In genomic region chr19:927044-927706, GRCh38 we compare ENCODE assay signal across 1 cellular context.
TF ChIP-seq lines count a peak whose summit lies in the region.

No MANE protein-coding gene starts in this region.

TF ChIP-seq in HepG2, 621 proteins besides CTCF, POLR2A, EP300 and RAD21 (continued from another document and continues in another):
- TF ChIP-seq GABPA (IDR thresholded peaks at IDR 0.05; ENCODE audit: low read depth, low read length) (no peak), GABPA (CRISPR knock-in tag; IDR thresholded peaks at IDR 0.05; ENCODE audit: low read depth) (peak; percentile 18; the same call in 1 of the 2 replicates), BHLHE40 (IDR thresholded peaks at IDR 0.05; ENCODE audit: low read length) (no peak), TCF7 (IDR thresholded peaks at IDR 0.05; ENCODE audit: low read depth) (peak; percentile 2; the same call in 1 of the 2 replicates), ZNF629 (CRISPR knock-in tag; conservative IDR thresholded peaks at IDR 0.05) (no peak), ZSCAN25 (CRISPR knock-in tag; IDR thresholded peaks at IDR 0.05) (peak; percentile 89), GRHL1 (CRISPR knock-in tag; conservative IDR thresholded peaks at IDR 0.05) (no peak), U2AF1 (optimal IDR thresholded peaks at IDR 0.05; ENCODE audit: low read depth, low read length) (no peak), NCOR1 (IDR thresholded peaks at IDR 0.05; ENCODE audit: borderline replicate concordance, low read length) (peak; percentile 55), ZNF558 (CRISPR knock-in tag; IDR thresholded peaks at IDR 0.05; ENCODE audit: borderline replicate concordance) (no peak), MIXL1 (CRISPR knock-in tag; IDR thresholded peaks at IDR 0.05) (no peak), CEBPB (IDR thresholded peaks at IDR 0.05; ENCODE audit: borderline replicate concordance, low read depth, low read length) (peak; percentile 93), BRD4 (CRISPR knock-in tag; IDR thresholded peaks at IDR 0.05) (no peak), ATF1 (CRISPR knock-in tag; IDR thresholded peaks at IDR 0.05) (no peak), ELF4 (CRISPR knock-in tag; IDR thresholded peaks at IDR 0.05; ENCODE audit: borderline replicate concordance) (no peak), AKAP8 (CRISPR knock-in tag; IDR thresholded peaks at IDR 0.05) (no peak), ZBTB38 (CRISPR knock-in tag; IDR thresholded peaks at IDR 0.05) (no peak), PAWR (CRISPR knock-in tag; IDR thresholded peaks at IDR 0.05; ENCODE audit: borderline replicate concordance) (no peak), GPN1 (CRISPR knock-in tag; IDR thresholded peaks at IDR 0.05; ENCODE audit: borderline replicate concordance) (no peak), ETV6 (CRISPR knock-in tag; conservative IDR thresholded peaks at IDR 0.05) (no peak), TFE3 (CRISPR knock-in tag; IDR thresholded peaks at IDR 0.05) (peak; percentile 51; the same call in 1 of the 2 replicates), ZNF687 (CRISPR knock-in tag; IDR thresholded peaks at IDR 0.05) (peak; percentile 25), POLR2G (IDR thresholded peaks at IDR 0.05; ENCODE audit: low read depth, low read length) (no peak), MAX (IDR thresholded peaks at IDR 0.05) (peak; percentile 53), RFX5 (IDR thresholded peaks at IDR 0.05; ENCODE audit: low read depth, low read length) (no peak), ZNF160 (CRISPR knock-in tag; IDR thresholded peaks at IDR 0.05) (no peak), PRPF4 (IDR thresholded peaks at IDR 0.05; ENCODE audit: low read depth, low read length, poor library complexity, severe bottlenecking) (peak; percentile 66), ZIK1 (CRISPR knock-in tag; IDR thresholded peaks at IDR 0.05; ENCODE audit: borderline replicate concordance, low read depth) (no peak), TOE1 (CRISPR knock-in tag; IDR thresholded peaks at IDR 0.05) (no peak), ETV5 (CRISPR knock-in tag; IDR thresholded peaks at IDR 0.05; ENCODE audit: borderline replicate concordance) (0 out of 2 replicates have a peak, but pooled peaks have one; percentile 9), NR3C1 (CRISPR knock-in tag; IDR thresholded peaks at IDR 0.05) (no peak), KDM6A (CRISPR knock-in tag; IDR thresholded peaks at IDR 0.05; ENCODE audit: low read depth) (peak; percentile 47; the same call in 1 of the 2 replicates), ZBTB33 (CRISPR knock-in tag; IDR thresholded peaks at IDR 0.05) (0 out of 2 replicates have a peak, but pooled peaks have one; percentile 9), ZNF260 (CRISPR knock-in tag; IDR thresholded peaks at IDR 0.05; ENCODE audit: borderline replicate concordance, low read depth) (no peak), HOXA3 (CRISPR knock-in tag; IDR thresholded peaks at IDR 0.05) (peak; percentile 21), ATF5 (CRISPR knock-in tag; IDR thresholded peaks at IDR 0.05; ENCODE audit: low read depth) (no peak), KLF15 (CRISPR knock-in tag; IDR thresholded peaks at IDR 0.05; ENCODE audit: borderline replicate concordance) (no peak), SMAD3 (CRISPR knock-in tag; IDR thresholded peaks at IDR 0.05) (no peak), GATAD2A (CRISPR knock-in tag; IDR thresholded peaks at IDR 0.05) (peak; percentile 63; the same call in 1 of the 2 replicates), ZNF607 (CRISPR knock-in tag; IDR thresholded peaks at IDR 0.05; ENCODE audit: borderline replicate concordance) (no peak), ZNF354B (CRISPR knock-in tag; IDR thresholded peaks at IDR 0.05) (no peak), CHD2 (IDR thresholded peaks at IDR 0.05; ENCODE audit: low read depth, low read length) (0 out of 2 replicates have a peak, but pooled peaks have one; percentile 23), PTBP1 (IDR thresholded peaks at IDR 0.05; ENCODE audit: low read depth, low read length, poor library complexity, severe bottlenecking) (no peak), CREM (IDR thresholded peaks at IDR 0.05) (peak; percentile 34; the same call in 1 of the 2 replicates), CREM (CRISPR knock-in tag; IDR thresholded peaks at IDR 0.05) (no peak), FOXP4 (CRISPR knock-in tag; IDR thresholded peaks at IDR 0.05) (peak; percentile 32), ZNF121 (CRISPR knock-in tag; IDR thresholded peaks at IDR 0.05) (no peak), PBX3 (CRISPR knock-in tag; IDR thresholded peaks at IDR 0.05; ENCODE audit: borderline replicate concordance) (no peak), ZNF703 (CRISPR knock-in tag; IDR thresholded peaks at IDR 0.05; ENCODE audit: borderline replicate concordance) (no peak), ZNF367 (CRISPR knock-in tag; IDR thresholded peaks at IDR 0.05; ENCODE audit: borderline replicate concordance) (peak; percentile 45; the same call in 1 of the 2 replicates), HNF4A (CRISPR knock-in tag; IDR thresholded peaks at IDR 0.05) (peak; percentile 59), DMAP1 (CRISPR knock-in tag; IDR thresholded peaks at IDR 0.05) (no peak), GATAD1 (CRISPR knock-in tag; IDR thresholded peaks at IDR 0.05) (0 out of 2 replicates have a peak, but pooled peaks have one; percentile 6), THAP8 (CRISPR knock-in tag; IDR thresholded peaks at IDR 0.05; ENCODE audit: borderline replicate concordance) (no peak), JUND (CRISPR knock-in tag; IDR thresholded peaks at IDR 0.05) (no peak), NONO (IDR thresholded peaks at IDR 0.05) (no peak), NONO (CRISPR knock-in tag; conservative IDR thresholded peaks at IDR 0.05) (0 out of 2 replicates have a peak, but pooled peaks have one; percentile 38), HBP1 (CRISPR knock-in tag; IDR thresholded peaks at IDR 0.05; ENCODE audit: low read depth) (no peak), ZNF556 (CRISPR knock-in tag; IDR thresholded peaks at IDR 0.05; ENCODE audit: borderline replicate concordance) (no peak)
